Comparison of ENCODE assay signal across 18 cellular contexts in the genomic region with DNA sequence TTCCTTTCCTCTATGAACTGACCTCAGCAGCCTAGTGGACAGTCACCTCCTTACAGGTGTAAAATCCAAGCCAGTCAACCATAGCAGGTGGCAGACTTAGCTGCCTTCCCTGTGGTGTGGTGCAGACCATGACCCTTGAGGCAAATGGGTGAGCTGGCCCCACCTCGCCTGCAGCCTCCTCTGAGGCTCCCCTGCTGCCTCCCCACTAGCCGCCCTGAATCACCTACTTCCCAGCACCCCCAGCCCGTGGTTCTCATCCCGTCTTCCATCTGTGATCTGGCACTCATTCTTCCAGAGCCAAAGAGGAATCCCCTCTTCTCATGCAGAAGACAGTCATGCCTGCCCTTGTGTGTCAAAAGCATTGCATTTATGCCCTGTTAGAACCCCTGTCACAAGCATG. TPM values are rescaled to one million over a fixed set of nuclear protein-coding genes. Genes with fewer than 3 reads are reported as not detected.
DNase-seq lines count a peak whose midpoint lies in the region; ATAC-seq, FAIRE-seq and TF ChIP-seq lines count a peak whose summit lies in the region.
"Had no signal": no experiment of that assay in that cellular context is flagged by ENCODE, and none has a peak within 500 bp of the region (broad histone marks: within the 10 kb centered on the region; RNA-seq: fewer than 3 reads in every experiment).

No MANE protein-coding gene starts in this region.

- no peaks in the 10 kb centered on the region for H4K20me1 ChIP-seq in OCI-LY7 (ENCODE audit: insufficient read depth, low read length)
- H4K20me1 ChIP-seq in endothelial cell of umbilical vein (replicated peaks; ENCODE audit: control insufficient read depth, extremely low read depth, insufficient read depth, low read length), result no peaks in the 10 kb centered on the region

- peaks cover 44% of the 10 kb centered on the region for H3K27me3 Mint-ChIP-seq in stimulated activated memory B cell treated with anti-CD40 and anti-IgM and Interleukin-4, amounts not matched to agents 10 μg/mL and 1 μg/mL and 100 μg/mL, for 72 hours

- H3K27ac ChIP-seq in OCI-LY7 (ENCODE audit: low read depth, low read length, poor library complexity, severe bottlenecking) (peak overlapping the region; percentile 12), endothelial cell of umbilical vein (ENCODE audit: insufficient read depth, low read depth, low read length) (no peak overlapping the region), foreskin keratinocyte (no peak overlapping the region), lower lobe of right lung (no peak overlapping the region)
- H3K27ac ChIP-seq: 22Rv1, SK-N-MC had no signal

- H2AFZ ChIP-seq in OCI-LY7 (ENCODE audit: low read length) (peak overlapping the region; percentile 25; the same call in 1 of the 2 replicates), endothelial cell of umbilical vein (ENCODE audit: low read depth, low read length) (no peak overlapping the region)

- TF ChIP-seq CTCF in OCI-LY7 (conservative IDR thresholded peaks at IDR 0.05; ENCODE audit: low read length), result no peak
- no peak for TF ChIP-seq CTCF in endothelial cell of umbilical vein (IDR thresholded peaks at IDR 0.05; ENCODE audit: extremely low read depth in 1 of 2, insufficient read depth in 1 of 2, low read depth in 1 of 2, low read length in 2 of 2)
- TF ChIP-seq CTCF in foreskin keratinocyte (conservative IDR thresholded peaks at IDR 0.05), result no peak
- no peak for TF ChIP-seq CTCF in lower lobe of right lung (IDR thresholded peaks at IDR 0.05)

- POLR2A ChIA-PET in OCI-LY7 (lab: Charles Lee), result no interaction called here
- POLR2A ChIA-PET in endothelial cell of umbilical vein (lab: Charles Lee), result no interaction called here

- ATAC-seq in stimulated activated memory B cell treated with anti-CD40 and anti-IgM and Interleukin-4, amounts not matched to agents 10 μg/mL and 1 μg/mL and 100 μg/mL, for 72 hours, result no peak
- ATAC-seq in GM19023 (IDR thresholded peaks at IDR 0.05; ENCODE audit: unreplicated experiment) (no peak), foreskin keratinocyte (no peak), lower lobe of right lung (no peak)
- ATAC-seq: Panc1 had no signal

- H3K4me1 Mint-ChIP-seq in stimulated activated memory B cell treated with anti-CD40 and anti-IgM and Interleukin-4, amounts not matched to agents 10 μg/mL and 1 μg/mL and 100 μg/mL, for 72 hours, result peaks cover 18% of the 10 kb centered on the region
- H3K4me1 Mint-ChIP-seq: CD8-positive, alpha-beta memory T cell had no signal

- no TSS peak for BruUV-seq in OCI-LY7 (replicated peaks; lab: Mats Ljungman, UMichigan)
- TSS peak; percentile 22 for BruUV-seq in endothelial cell of umbilical vein (replicated peaks; lab: Mats Ljungman, UMichigan)

- H3K27me3 ChIP-seq in endothelial cell of umbilical vein (ENCODE audit: control insufficient read depth in 2 of 2, insufficient read depth in 2 of 2, low read length in 2 of 2) (no peaks in the 10 kb centered on the region), foreskin keratinocyte (no peaks in the 10 kb centered on the region), lower lobe of right lung (ENCODE audit: low read depth) (peaks cover 3% of the 10 kb centered on the region)

- H3K27ac Mint-ChIP-seq in stimulated activated memory B cell treated with anti-CD40 and anti-IgM and Interleukin-4, amounts not matched to agents 10 μg/mL and 1 μg/mL and 100 μg/mL, for 72 hours, result peak overlapping the region; percentile 10

- dilution Hi-C loops in endothelial cell of umbilical vein (cut with MboI; ENCODE audit: extremely low pct_ligation_motif_present, low sequenced_read_pairs), result no loop called here

- no peaks in the 10 kb centered on the region for H3K9me3 Mint-ChIP-seq in stimulated activated memory B cell treated with anti-CD40 and anti-IgM and Interleukin-4, amounts not matched to agents 10 μg/mL and 1 μg/mL and 100 μg/mL, for 72 hours
- H3K9me3 Mint-ChIP-seq: CD8-positive, alpha-beta memory T cell had no signal

- H3K36me3 Mint-ChIP-seq in stimulated activated memory B cell treated with anti-CD40 and anti-IgM and Interleukin-4, amounts not matched to agents 10 μg/mL and 1 μg/mL and 100 μg/mL, for 72 hours, result no peaks in the 10 kb centered on the region
- H3K36me3 Mint-ChIP-seq: CD8-positive, alpha-beta memory T cell had no signal

- H3K4me2 ChIP-seq in OCI-LY7 (ENCODE audit: low read length), result peak overlapping the region; percentile 57
- no peak overlapping the region for H3K4me2 ChIP-seq in endothelial cell of umbilical vein (ENCODE audit: insufficient read depth, low read length)

- H3K9me2 ChIP-seq in OCI-LY7 (ENCODE audit: insufficient read depth, low read length), result no peaks in the 10 kb centered on the region

- DNase-seq in activated effector memory CD4-positive, alpha-beta T cell treated with anti-CD3 and anti-CD28 coated beads, Interleukin-2, amount 50 U/mL, for 16 hours, result peak; percentile 33
- DNase-seq in activated effector memory CD4-positive, alpha-beta T cell treated with Interleukin-2 at 50 U/mL for 16 hours, result no peak
- DNase-seq in OCI-LY7 (ENCODE audit: low spot score) (no peak), endothelial cell of umbilical vein (ENCODE audit: low read depth, low spot score) (no peak), foreskin keratinocyte (no peak), lower lobe of right lung (no peak)
- DNase-seq: CD8-positive, alpha-beta memory T cell; DMS 273 treated with DMSO at 0.1 percent for 48 hours; NCI-H1417 treated with DMSO at 0.1 percent for 48 hours; NCI-H2029; NCI-H748 treated with DMSO at 0.1 percent for 48 hours had no signal

- FAIRE-seq in endothelial cell of umbilical vein (lab: Jason Lieb, UNC), result no peak
- FAIRE-seq: GM19239, H54 had no signal

- H3K9me3 ChIP-seq in OCI-LY7 (ENCODE audit: low read length) (no peaks in the 10 kb centered on the region), endothelial cell of umbilical vein (replicated peaks; ENCODE audit: control insufficient read depth, insufficient read depth, low read length) (no peaks in the 10 kb centered on the region), lower lobe of right lung (no peaks in the 10 kb centered on the region)

- H3K9ac ChIP-seq in endothelial cell of umbilical vein (replicated peaks; ENCODE audit: extremely low read depth, insufficient read depth, low read length), result no peak overlapping the region

- TF ChIP-seq POLR2A in endothelial cell of umbilical vein (IDR thresholded peaks at IDR 0.05; ENCODE audit: low read depth, low read length), result no peak

- CTCF ChIA-PET in OCI-LY7 (lab: Charles Lee; ENCODE audit: unreplicated experiment) (no interaction called here), endothelial cell of umbilical vein (lab: Charles Lee) (interaction anchor here (1.4 to 2.9 kb wide), 8 partner anchors 9 to 233 kb away, joined by 4 to 78 read pairs (median 17); partner anchors contain the start of genes FOXM1, RHNO1 and TULP3)

- H3K9me1 ChIP-seq in endothelial cell of umbilical vein (replicated peaks; ENCODE audit: control insufficient read depth, extremely low read depth, insufficient read depth, low read length), result no peaks in the 10 kb centered on the region

- intact Hi-C loops in OCI-LY7 (cut with micrococcal nuclease; ENCODE audit: unreplicated experiment), result loop anchor here (5.0 kb wide), 1 partner anchor 196 kb away; no protein-coding TSS in a partner anchor
- intact Hi-C loops in endothelial cell of umbilical vein (cut with micrococcal nuclease), result no loop called here
- intact Hi-C loops in lower lobe of right lung (cut with DNase I), result no loop called here

- H3K4me1 ChIP-seq in OCI-LY7 (ENCODE audit: insufficient read depth, low read length, poor library complexity, severe bottlenecking) (peaks cover 16% of the 10 kb centered on the region), endothelial cell of umbilical vein (ENCODE audit: control insufficient read depth, extremely low read depth, insufficient read depth, low read length) (no peaks in the 10 kb centered on the region), foreskin keratinocyte (no peaks in the 10 kb centered on the region), lower lobe of right lung (peaks cover 4% of the 10 kb centered on the region)

- H3K4me3 ChIP-seq in OCI-LY7 (ENCODE audit: low read depth, low read length, poor library complexity, severe bottlenecking) (no peak overlapping the region), endothelial cell of umbilical vein (replicated peaks in 1 of 3; ENCODE audit: insufficient read depth in 1 of 3, low read depth in 1 of 3, low read length in 3 of 3) (no peak overlapping the region), lower lobe of right lung (no peak overlapping the region)
- H3K4me3 ChIP-seq: SK-N-MC had no signal

- no peaks in the 10 kb centered on the region for H3K36me3 ChIP-seq in OCI-LY7 (ENCODE audit: insufficient read depth, low read length)
- H3K36me3 ChIP-seq in endothelial cell of umbilical vein (ENCODE audit: control insufficient read depth in 2 of 2, extremely low read depth in 1 of 2, insufficient read depth in 2 of 2, low read length in 2 of 2), result peaks cover 0 to 11% of the 10 kb centered on the region in 2 experiments
- H3K36me3 ChIP-seq in lower lobe of right lung, result peaks cover 24% of the 10 kb centered on the region

- no peaks in the 10 kb centered on the region for H3K79me2 ChIP-seq in OCI-LY7 (ENCODE audit: insufficient read depth, low read depth, low read length)
- H3K79me2 ChIP-seq in endothelial cell of umbilical vein (ENCODE audit: control insufficient read depth, insufficient read depth, low read length), result no peaks in the 10 kb centered on the region

- H3K4me3 Mint-ChIP-seq in stimulated activated memory B cell treated with anti-CD40 and anti-IgM and Interleukin-4, amounts not matched to agents 10 μg/mL and 1 μg/mL and 100 μg/mL, for 72 hours, result no peak overlapping the region
- H3K4me3 Mint-ChIP-seq: CD8-positive, alpha-beta memory T cell had no signal

TF ChIP-seq in endothelial cell of umbilical vein, 7 proteins besides CTCF, POLR2A, EP300 and RAD21 (continues in another document):
- TF ChIP-seq MAX (IDR thresholded peaks at IDR 0.05; ENCODE audit: insufficient read depth, insufficient read length) (no peak), EZH2 (IDR thresholded peaks at IDR 0.05; ENCODE audit: borderline replicate concordance, low read depth, low read length, severe bottlenecking) (no peak)

RNA-seq across cellular contexts. Expression of gene TSPAN9, which starts 34.4 kb away (rescaled TPM):
- total RNA-seq in OCI-LY7 (2014; rRNA removed; shearing (Covaris generic)), result 0.50 TPM in 1 of 2 replicates, not detected in the other
- 0.74 and 1.3 TPM in 2 replicates for total RNA-seq in OCI-LY7 (2022)
- total RNA-seq in endothelial cell of umbilical vein, result 55.1 and 66.8 TPM in 2 replicates
- 43.3 and 46.8 TPM in 2 replicates for polyA plus RNA-seq in endothelial cell of umbilical vein
- 48.4 and 54.9 TPM in 2 replicates for polyA plus RNA-seq in endothelial cell of umbilical vein (2011; cell fraction: cytosol; rRNA removed)
- 58.7 and 68.7 TPM in 2 replicates for polyA plus RNA-seq in endothelial cell of umbilical vein (2011; cell fraction: nucleus; rRNA removed)
- 39.4 and 63.3 TPM in 2 replicates for polyA plus RNA-seq in endothelial cell of umbilical vein (2012)
- 74.6 and 116 TPM in 2 replicates for polyA minus RNA-seq in endothelial cell of umbilical vein
- polyA minus RNA-seq in endothelial cell of umbilical vein (2011; cell fraction: cytosol; rRNA and poly(A)+ RNA removed), result 1.0 TPM
- 25.0 and 34.3 TPM in 2 replicates for polyA minus RNA-seq in endothelial cell of umbilical vein (2011; cell fraction: nucleus; rRNA and poly(A)+ RNA removed)
- total RNA-seq in foreskin keratinocyte, result 17.9 and 19.2 TPM in 2 replicates
- 16.2 and 19.0 TPM in 2 replicates for polyA plus RNA-seq in foreskin keratinocyte
- total RNA-seq in lower lobe of right lung, result 61.1 TPM
- polyA plus RNA-seq: CD8-positive, alpha-beta memory T cell had no signal
